In the genomic region with DNA sequence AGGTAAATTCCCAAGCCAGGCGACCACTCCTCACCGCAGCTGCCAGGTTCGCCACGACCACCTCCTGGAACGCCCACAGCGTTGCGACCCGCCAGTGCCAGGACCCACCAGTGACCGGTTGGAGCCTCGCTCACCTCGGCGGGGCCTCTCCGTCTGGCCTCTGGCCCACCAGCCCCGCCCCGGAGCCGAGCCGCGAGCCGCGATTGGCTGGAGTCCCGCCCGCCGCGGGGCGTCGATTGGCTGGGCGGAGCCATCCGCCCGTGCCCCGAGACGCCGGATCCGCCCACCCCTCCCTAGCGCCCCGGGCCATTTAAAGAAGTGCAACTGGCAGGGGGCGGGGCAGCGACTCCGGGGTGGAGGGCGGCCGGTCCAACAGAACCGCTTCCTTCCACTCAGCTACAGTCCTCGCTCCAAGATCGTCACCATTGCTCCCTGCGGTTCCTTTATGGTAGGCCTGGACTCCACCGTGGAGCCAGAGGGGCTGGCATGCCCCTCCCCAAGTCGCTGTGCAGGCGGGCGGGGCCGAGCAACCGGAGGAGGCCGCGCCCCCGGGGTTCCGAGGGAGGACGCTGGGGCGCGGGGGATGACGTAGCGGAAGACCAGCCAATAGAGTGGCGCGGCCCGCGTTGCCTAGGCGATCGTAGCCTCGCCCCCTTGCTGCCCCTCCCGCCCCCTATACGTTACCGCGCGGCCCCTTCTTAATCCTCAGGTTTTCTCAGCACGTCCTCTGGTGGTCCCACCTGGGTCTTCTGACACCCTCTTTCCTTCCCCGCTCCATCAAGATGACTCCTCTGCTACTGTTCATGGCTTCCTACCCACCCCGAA, we compare ENCODE assay signal across 8 cellular contexts. TPM values are rescaled to one million over a fixed set of nuclear protein-coding genes. Genes with fewer than 3 reads are reported as not detected.
DNase-seq lines count a peak whose midpoint lies in the region; ATAC-seq and TF ChIP-seq lines count a peak whose summit lies in the region.

A gene with protein sequence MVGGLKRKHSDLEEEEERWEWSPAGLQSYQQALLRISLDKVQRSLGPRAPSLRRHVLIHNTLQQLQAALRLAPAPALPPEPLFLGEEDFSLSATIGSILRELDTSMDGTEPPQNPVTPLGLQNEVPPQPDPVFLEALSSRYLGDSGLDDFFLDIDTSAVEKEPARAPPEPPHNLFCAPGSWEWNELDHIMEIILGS (minus strand): TSS at position 155 of the 825 bp plus-strand sequence. CDS start 2,255 bp downstream, outside the sequence.

- H3K27ac Mint-ChIP-seq in T-helper 1 cell treated with Interleukin-12 subunit alpha and Interleukin-12 subunit beta and Interleukin-4 antibody, amounts not matched to agents 30 μg/mL and 1 μg/mL, for 36 hours = peak within 1 kb of the TSS; percentile 99

- peak; percentile 94 for DNase-seq in NCI-H1694 treated with DMSO at 0.1 percent for 48 hours (lab: John Stamatoyannopoulos, UW)
- DNase-seq in amygdala (lab: John Stamatoyannopoulos, UW) = peak; percentile 82 to 99 (median 96)
- peak; percentile 99 for DNase-seq in left ventricle myocardium superior
- DNase-seq in putamen (ENCODE audit: low spot score) = peak; percentile 97
- peak; percentile 98 for DNase-seq in uterus

- peak; percentile 74 for ATAC-seq in HG02885 (IDR thresholded peaks at IDR 0.05; ENCODE audit: poor library complexity, unreplicated experiment)
- ATAC-seq in left ventricle myocardium superior = peak; percentile 85

- H3K4me3 Mint-ChIP-seq in T-helper 1 cell treated with Interleukin-12 subunit alpha and Interleukin-12 subunit beta and Interleukin-4 antibody, amounts not matched to agents 30 μg/mL and 1 μg/mL, for 36 hours = peak within 1 kb of the TSS; percentile 100

- H3K27me3 Mint-ChIP-seq in T-helper 1 cell treated with Interleukin-12 subunit alpha and Interleukin-12 subunit beta and Interleukin-4 antibody, amounts not matched to agents 30 μg/mL and 1 μg/mL, for 36 hours (ENCODE audit: low read depth) = no peaks in the 10 kb centered on the region

- peak; percentile 91 for TF ChIP-seq POLR2A in GM15510 (IDR thresholded peaks at IDR 0.05; ENCODE audit: borderline replicate concordance, extremely low read depth, insufficient read length)
- TF ChIP-seq POLR2A in uterus (IDR thresholded peaks at IDR 0.05) = peak; percentile 97 to 100

- peaks cover 11% of the 10 kb centered on the region for H3K36me3 Mint-ChIP-seq in T-helper 1 cell treated with Interleukin-12 subunit alpha and Interleukin-12 subunit beta and Interleukin-4 antibody, amounts not matched to agents 30 μg/mL and 1 μg/mL, for 36 hours (ENCODE audit: low read depth)

- peak within 1 kb of the TSS; percentile 74 to 94 for H3K4me3 ChIP-seq in uterus

- H3K9me3 Mint-ChIP-seq in T-helper 1 cell treated with Interleukin-12 subunit alpha and Interleukin-12 subunit beta and Interleukin-4 antibody, amounts not matched to agents 30 μg/mL and 1 μg/mL, for 36 hours = no peaks in the 10 kb centered on the region

- no peaks in the 10 kb centered on the region for H3K9me3 ChIP-seq in uterus

- intact Hi-C loops in left ventricle myocardium superior (cut with micrococcal nuclease) (no loop called here), uterus (cut with DNase I; ENCODE audit: low total_unique reads) (no loop called here)

- peak within 1 kb of the TSS; percentile 95 to 98 for H3K27ac ChIP-seq in uterus

- H3K27me3 ChIP-seq in uterus = no peaks in the 10 kb centered on the region

- TF ChIP-seq CTCF in uterus (IDR thresholded peaks at IDR 0.05) = peak; percentile 42 to 67 (median 53)

- no peaks in the 10 kb centered on the region for H3K36me3 ChIP-seq in uterus

- H3K4me1 ChIP-seq in uterus = peaks cover 0 to 6% of the 10 kb centered on the region in 2 donors

- H3K4me1 Mint-ChIP-seq in T-helper 1 cell treated with Interleukin-12 subunit alpha and Interleukin-12 subunit beta and Interleukin-4 antibody, amounts not matched to agents 30 μg/mL and 1 μg/mL, for 36 hours (ENCODE audit: low read depth) = peaks cover 15% of the 10 kb centered on the region

RNA-seq across cellular contexts. Expression of the gene that starts here (rescaled TPM):
- total RNA-seq in left ventricle myocardium superior (23.4 TPM), uterus (10 to 100 TPM in 3 of 4 donors, 1 to 10 TPM in 1; 1.0 to 81.5 (median 44.7) TPM)

Comparison
In these comparisons a context has a peak if more than half of its experiments do, and no peak if none do; other contexts are left out.
1. Peak in every context shown above with its lines: DNase-seq, ATAC-seq, H3K4me3 ChIP-seq and H3K27ac ChIP-seq.